In the genomic region with DNA sequence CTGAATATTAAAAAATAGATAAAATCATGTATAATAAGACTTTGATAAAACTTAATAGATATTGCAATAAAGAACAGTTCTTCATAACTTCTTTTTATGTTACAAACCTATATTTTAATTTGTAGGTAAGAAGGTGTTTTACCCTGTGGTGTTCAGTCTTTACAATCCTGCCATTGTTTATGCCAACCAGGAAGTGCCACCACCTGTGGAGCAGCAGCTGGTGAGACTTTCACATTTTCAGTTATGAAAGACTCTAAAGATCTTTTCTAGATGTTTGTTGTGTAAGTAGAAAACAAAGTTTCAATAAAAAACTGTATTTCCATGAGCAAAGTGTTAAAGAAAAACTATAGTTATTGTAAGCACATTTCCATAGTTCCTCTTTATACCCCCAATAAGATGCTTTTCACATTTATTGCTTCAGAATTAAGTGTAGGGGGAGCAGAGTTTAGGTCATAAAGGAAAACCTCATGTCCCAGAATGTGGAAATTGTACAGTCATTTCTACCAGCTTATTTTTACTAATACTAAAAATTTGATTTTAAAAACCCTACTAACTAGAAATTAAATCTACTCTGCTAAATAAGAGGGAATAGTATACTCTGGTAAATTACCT, we compare ENCODE assay signal across 11 cellular contexts. TPM values are rescaled to one million over a fixed set of nuclear protein-coding genes. Genes with fewer than 3 reads are reported as not detected.
DNase-seq lines count a peak whose midpoint lies in the region; ATAC-seq and TF ChIP-seq lines count a peak whose summit lies in the region.
"Had no signal": no experiment of that assay in that cellular context is flagged by ENCODE, and none has a peak within 500 bp of the region (broad histone marks: within the 10 kb centered on the region; RNA-seq: fewer than 3 reads in every experiment).

No MANE protein-coding gene starts in this region.

- peaks cover 5 to 7% of the 10 kb centered on the region in 2 experiments; a peak in 2 of 4 replicates for H3K4me1 Mint-ChIP-seq in H9
- peaks cover 21% of the 10 kb centered on the region for H3K4me1 Mint-ChIP-seq in activated CD4-positive, alpha-beta T cell treated with anti-CD3 and anti-CD28 coated beads, Interleukin-2, amount 10 ng/mL, durations not matched to agents 24 days and 14 days

- no peaks in the 10 kb centered on the region for H3K9me3 Mint-ChIP-seq in H9
- no peaks in the 10 kb centered on the region for H3K9me3 Mint-ChIP-seq in activated CD4-positive, alpha-beta T cell treated with anti-CD3 and anti-CD28 coated beads, Interleukin-2, amount 10 ng/mL, durations not matched to agents 24 days and 14 days
- H3K9me3 Mint-ChIP-seq: type B pancreatic cell had no signal

- H3K14ac ChIP-seq in H9 (ENCODE audit: insufficient read depth, low read length) = no peak overlapping the region

- no peaks in the 10 kb centered on the region for H3K79me1 ChIP-seq in H9 (ENCODE audit: insufficient read depth, low read depth, low read length, poor library complexity, severe bottlenecking)

- no peaks in the 10 kb centered on the region for H3K27me3 Mint-ChIP-seq in H9 (ENCODE audit: low read depth)
- no peaks in the 10 kb centered on the region for H3K27me3 Mint-ChIP-seq in activated CD4-positive, alpha-beta T cell treated with anti-CD3 and anti-CD28 coated beads, Interleukin-2, amount 10 ng/mL, durations not matched to agents 24 days and 14 days
- H3K27me3 Mint-ChIP-seq: type B pancreatic cell had no signal

- H3K4me1 ChIP-seq in H9 (ENCODE audit: insufficient read depth, low read length) = no peaks in the 10 kb centered on the region

- intact Hi-C loops in activated CD4-positive, alpha-beta T cell treated with anti-CD3 and anti-CD28 coated beads, Interleukin-2, amount 10 ng/mL, durations not matched to agents 24 days and 14 days (cut with micrococcal nuclease) = no loop called here

- no peak overlapping the region for H4K5ac ChIP-seq in H9 (ENCODE audit: insufficient read length, low read depth, low read length)

- no peak overlapping the region for H3T11ph ChIP-seq in H9 (ENCODE audit: low read length)

- no peak overlapping the region for H4K8ac ChIP-seq in H9 (replicated peaks; ENCODE audit: insufficient read length, low read depth, low read length)

- no peak overlapping the region for H3K27ac Mint-ChIP-seq in H9
- H3K27ac Mint-ChIP-seq in activated CD4-positive, alpha-beta T cell treated with anti-CD3 and anti-CD28 coated beads, Interleukin-2, amount 10 ng/mL, durations not matched to agents 24 days and 14 days = no peak overlapping the region
- H3K27ac Mint-ChIP-seq: type B pancreatic cell had no signal

- no peak overlapping the region for H3K4me3 Mint-ChIP-seq in H9
- no peak overlapping the region for H3K4me3 Mint-ChIP-seq in activated CD4-positive, alpha-beta T cell treated with anti-CD3 and anti-CD28 coated beads, Interleukin-2, amount 10 ng/mL, durations not matched to agents 24 days and 14 days
- H3K4me3 Mint-ChIP-seq: type B pancreatic cell had no signal

- no peak overlapping the region for H2AK5ac ChIP-seq in H9 (ENCODE audit: insufficient read length, low read length)

- H4K20me1 ChIP-seq in H9 (ENCODE audit: control insufficient read depth, insufficient read depth, insufficient read length) = no peaks in the 10 kb centered on the region

- no peak overlapping the region for H3K18ac ChIP-seq in H9 (ENCODE audit: insufficient read length, low read depth, low read length)

- no peaks in the 10 kb centered on the region for H3K23me2 ChIP-seq in H9 (ENCODE audit: insufficient read length, low read depth, low read length, poor library complexity, severe bottlenecking)

- H3K27me3 ChIP-seq in H9 (ENCODE audit: insufficient read depth, low read length) = no peaks in the 10 kb centered on the region

- no peaks in the 10 kb centered on the region for H3K9me3 ChIP-seq in H9 (ENCODE audit: control insufficient read depth, low read depth, low read length)

- H3K9ac ChIP-seq in H9 (ENCODE audit: extremely low read depth, insufficient read length, low read length) = no peak overlapping the region

- no peak overlapping the region for H3K27ac ChIP-seq in H9 (ENCODE audit: insufficient read length, low read depth, low read length)

- no peak overlapping the region for H2AFZ ChIP-seq in H9 (ENCODE audit: low read length)

- no peak overlapping the region for H2BK20ac ChIP-seq in H9 (ENCODE audit: low read depth, low read length, poor library complexity, severe bottlenecking)

- H3K23ac ChIP-seq in H9 (ENCODE audit: insufficient read length, low read depth, low read length) = no peak overlapping the region

- no peak for TF ChIP-seq CTCF in H9 (conservative IDR thresholded peaks at IDR 0.05)

- H3K4me2 ChIP-seq in H9 (ENCODE audit: insufficient read depth, insufficient read length, low read length) = no peak overlapping the region

- H2BK15ac ChIP-seq in H9 (ENCODE audit: low read depth, low read length) = no peak overlapping the region

- H3K36me3 Mint-ChIP-seq in H9 (ENCODE audit: insufficient read depth in 1 of 3, low read depth in 3 of 3) = no peaks in the 10 kb centered on the region; a peak in 2 of 7 replicates
- peaks cover 57% of the 10 kb centered on the region for H3K36me3 Mint-ChIP-seq in activated CD4-positive, alpha-beta T cell treated with anti-CD3 and anti-CD28 coated beads, Interleukin-2, amount 10 ng/mL, durations not matched to agents 24 days and 14 days (ENCODE audit: low read depth)

- DNase-seq in COR-L47 (lab: John Stamatoyannopoulos, UW) = peak; percentile 15
- peak; percentile 25 for DNase-seq in NCI-H345 (lab: John Stamatoyannopoulos, UW)
- DNase-seq in SHP77 (lab: John Stamatoyannopoulos, UW) = no peak
- DNase-seq in H9 = no peak
- no peak for DNase-seq in activated CD4-positive, alpha-beta T cell treated with anti-CD3 and anti-CD28 coated beads, Interleukin-2, amount 10 ng/mL, durations not matched to agents 24 days and 14 days
- no peak for DNase-seq in activated CD4-positive, alpha-beta T cell treated with anti-CD3 and anti-CD28 coated beads, Interleukin-2, amount 50 U/mL, for 4 hours
- DNase-seq: H7 had no signal

- no peak overlapping the region for H3K56ac ChIP-seq in H9 (ENCODE audit: insufficient read length, low read depth, low read length)

- H2BK5ac ChIP-seq in H9 (ENCODE audit: insufficient read length, low read length) = no peak overlapping the region

- no peaks in the 10 kb centered on the region; the same call in 1 of the 2 replicates for H3K79me2 ChIP-seq in H9 (ENCODE audit: insufficient read depth, low read length)

- no peak overlapping the region for H2BK12ac ChIP-seq in H9 (ENCODE audit: insufficient read length, low read depth, low read length)

- no peak overlapping the region for H2BK120ac ChIP-seq in H9 (ENCODE audit: low read depth, low read length, poor library complexity, severe bottlenecking)

- no peak overlapping the region for H3K4ac ChIP-seq in H9 (ENCODE audit: low read depth, low read length)

- no peak overlapping the region for H4K91ac ChIP-seq in H9 (ENCODE audit: insufficient read length, low read depth, low read length)

- ATAC-seq in GM18867 (IDR thresholded peaks at IDR 0.05; ENCODE audit: unreplicated experiment) (peak; percentile 83), HG02759 (IDR thresholded peaks at IDR 0.05; ENCODE audit: unreplicated experiment) (peak; percentile 77)
- ATAC-seq: Panc1 had no signal

RNA-seq across cellular contexts. Expression of a gene that starts 28.7 kb away (rescaled TPM):
- total RNA-seq in H9 (2021) = 8.9 and 9.7 TPM in 2 replicates
- 24.7 and 25.9 TPM in 2 replicates for total RNA-seq in activated CD4-positive, alpha-beta T cell treated with anti-CD3 and anti-CD28 coated beads, Interleukin-2, amount 10 ng/mL, durations not matched to agents 24 days and 14 days

Comparison
In these comparisons a context has a peak if more than half of its experiments do, and no peak if none do; other contexts are left out.
1. DNase-seq: peak in COR-L47 (single experiment) and NCI-H345 (single experiment); none in SHP77 (0 of 2), H9 (single experiment), activated CD4-positive, alpha-beta T cell treated with anti-CD3 and anti-CD28 coated beads, Interleukin-2, amount 10 ng/mL, durations not matched to agents 24 days and 14 days (single experiment) and activated CD4-positive, alpha-beta T cell treated with anti-CD3 and anti-CD28 coated beads, Interleukin-2, amount 50 U/mL, for 4 hours (0 of 2).